Comparison of ENCODE assay signal across 22 cellular contexts in genomic region chr14:96585672-96586013, GRCh38.
"Had no signal": no experiment of that assay in that cellular context is flagged by ENCODE, and none has a peak within 500 bp of the region (broad histone marks: within the 10 kb centered on the region; RNA-seq: fewer than 3 reads in every experiment).

No MANE protein-coding gene starts in this region.

- ATAC-seq: activated CD4-positive, CD25-positive, alpha-beta regulatory T cell treated with anti-CD3 and anti-CD28 coated beads, Interleukin-2, amount 50 U/mL, for 24 hours; activated CD8-positive, alpha-beta T cell treated with anti-CD3 and anti-CD28 coated beads for 36 hours; activated T-cell treated with anti-CD3 and anti-CD28 coated beads, Interleukin-2, amount 50 U/mL, for 72 hours had no signal

- H3K4me1 ChIP-seq: adrenal gland, breast epithelium had no signal

- H3K9me3 ChIP-seq: adrenal gland, breast epithelium had no signal

- H3K27ac Mint-ChIP-seq: activated CD8-positive, alpha-beta T cell treated with anti-CD3 and anti-CD28 coated beads for 36 hours; activated naive CD4-positive, alpha-beta T cell treated with anti-CD3 and anti-CD28 coated beads, Interleukin-2, amount 10 ng/mL, durations not matched to agents 7 days and 5 days; activated naive CD8-positive, alpha-beta T cell treated with anti-CD3 and anti-CD28 coated beads, Interleukin-2, amount 10 ng/mL, durations not matched to agents 7 days and 5 days; activated T-cell treated with anti-CD3 and anti-CD28 coated beads, Interleukin-2, amount 50 U/mL, for 72 hours; activated T-helper 2 cell treated with anti-CD3 and anti-CD28 coated beads, Interferon-gamma antibody, Interleukin-2, Interleukin-4, amounts not matched to agents 10 μg/mL and 5 μg/mL and 100 μg/mL, durations not matched to agents 14 hours and 24 hours and 36 hours had no signal

- H3K4me1 Mint-ChIP-seq: activated naive CD4-positive, alpha-beta T cell treated with anti-CD3 and anti-CD28 coated beads, Interleukin-2, amount 10 ng/mL, durations not matched to agents 7 days and 5 days had no signal

- DNase-seq: activated CD4-positive, alpha-beta T cell treated with anti-CD3 and anti-CD28 coated beads for 4 hours; activated CD8-positive, alpha-beta memory T cell treated with anti-CD3 and anti-CD28 coated beads, Interleukin-2, amount 50 U/mL, for 4 hours; activated CD8-positive, alpha-beta T cell treated with anti-CD3 and anti-CD28 coated beads for 36 hours; activated gamma-delta T cell treated with Interleukin-2 at 50 U/mL for 16 hours; activated naive CD4-positive, alpha-beta T cell treated with anti-CD3 and anti-CD28 coated beads, Interleukin-2, amount 10 ng/mL, durations not matched to agents 7 days and 5 days; activated naive CD8-positive, alpha-beta T cell treated with anti-CD3 and anti-CD28 coated beads, Interleukin-2, amount 10 ng/mL, durations not matched to agents 7 days and 5 days; activated T-cell treated with anti-CD3 and anti-CD28 coated beads, Interleukin-2, amount 50 U/mL, for 72 hours; anterior cingulate cortex; caudate nucleus; Kasumi-1; NCI-H1930; NCI-H2227 treated with DMSO at 0.1 percent for 48 hours; NCI-H446 treated with DMSO at 0.1 percent for 48 hours; NCI-H524 treated with DMSO at 0.1 percent for 48 hours; PC-9; SHP77 treated with DMSO at 0.1 percent for 48 hours; T-helper 1 cell had no signal

- H3K4me3 Mint-ChIP-seq: activated CD8-positive, alpha-beta T cell treated with anti-CD3 and anti-CD28 coated beads for 36 hours; activated naive CD4-positive, alpha-beta T cell treated with anti-CD3 and anti-CD28 coated beads, Interleukin-2, amount 10 ng/mL, durations not matched to agents 7 days and 5 days; activated naive CD8-positive, alpha-beta T cell treated with anti-CD3 and anti-CD28 coated beads, Interleukin-2, amount 10 ng/mL, durations not matched to agents 7 days and 5 days; activated T-cell treated with anti-CD3 and anti-CD28 coated beads, Interleukin-2, amount 50 U/mL, for 72 hours had no signal

- H3K4me3 ChIP-seq: adrenal gland, breast epithelium, PC-9 had no signal

- H3K27ac ChIP-seq: adrenal gland, breast epithelium, PC-9, VCaP had no signal

- H3K9me3 Mint-ChIP-seq: activated CD8-positive, alpha-beta T cell treated with anti-CD3 and anti-CD28 coated beads for 36 hours; activated naive CD4-positive, alpha-beta T cell treated with anti-CD3 and anti-CD28 coated beads, Interleukin-2, amount 10 ng/mL, durations not matched to agents 7 days and 5 days; activated naive CD8-positive, alpha-beta T cell treated with anti-CD3 and anti-CD28 coated beads, Interleukin-2, amount 10 ng/mL, durations not matched to agents 7 days and 5 days; activated T-cell treated with anti-CD3 and anti-CD28 coated beads, Interleukin-2, amount 50 U/mL, for 72 hours; activated T-helper 2 cell treated with anti-CD3 and anti-CD28 coated beads, Interferon-gamma antibody, Interleukin-2, Interleukin-4, amounts not matched to agents 10 μg/mL and 5 μg/mL and 100 μg/mL, durations not matched to agents 14 hours and 24 hours and 36 hours had no signal

- H3K36me3 Mint-ChIP-seq: activated naive CD4-positive, alpha-beta T cell treated with anti-CD3 and anti-CD28 coated beads, Interleukin-2, amount 10 ng/mL, durations not matched to agents 7 days and 5 days; activated naive CD8-positive, alpha-beta T cell treated with anti-CD3 and anti-CD28 coated beads, Interleukin-2, amount 10 ng/mL, durations not matched to agents 7 days and 5 days had no signal

- H3K36me3 ChIP-seq: adrenal gland, breast epithelium had no signal
